ENCODE assay signal across 10 cellular contexts in genomic region chr2:239328306-239329191, GRCh38.
DNase-seq lines count a peak whose midpoint lies in the region; TF ChIP-seq lines count a peak whose summit lies in the region.
"Had no signal": no experiment of that assay in that cellular context is flagged by ENCODE, and none has a peak within 500 bp of the region (broad histone marks: within the 10 kb centered on the region; RNA-seq: fewer than 3 reads in every experiment).

No MANE protein-coding gene starts in this region.

- H3K4me3 ChIP-seq in BE2C (ENCODE audit: low read depth, low read length) = no peak overlapping the region
- no peak overlapping the region for H3K4me3 ChIP-seq in SK-N-MC
- H3K4me3 ChIP-seq: GM12878 had no signal

- no peak overlapping the region for H3K4me3 Mint-ChIP-seq in osteocyte (ENCODE audit: unreplicated experiment)

- H3K27me3 ChIP-seq in BE2C = no peaks in the 10 kb centered on the region

- no peak for TF ChIP-seq CTCF in BE2C (IDR thresholded peaks at IDR 0.05; ENCODE audit: low read depth, low read length)
- TF ChIP-seq CTCF in osteocyte (IDR thresholded peaks at IDR 0.05) = no peak

- H3K9me3 Mint-ChIP-seq in osteocyte (ENCODE audit: unreplicated experiment) = no peaks in the 10 kb centered on the region

- peaks cover 47% of the 10 kb centered on the region for H3K4me1 ChIP-seq in BE2C

- peaks cover 2% of the 10 kb centered on the region for H3K36me3 Mint-ChIP-seq in osteocyte (ENCODE audit: unreplicated experiment)

- no peaks in the 10 kb centered on the region for H3K27me3 Mint-ChIP-seq in osteocyte (ENCODE audit: unreplicated experiment)
- H3K27me3 Mint-ChIP-seq: activated naive CD4-positive, alpha-beta T cell treated with anti-CD3 and anti-CD28 coated beads, Interleukin-2, amount 50 U/mL, for 24 hours had no signal

- peak; percentile 58 for DNase-seq in BE2C
- DNase-seq in SK-N-MC (ENCODE audit: low read depth, low spot score) = no peak
- peak; percentile 79 for DNase-seq in fibroblast of the conjunctiva (ENCODE audit: low read depth)
- DNase-seq in osteocyte (ENCODE audit: extremely low spot score, unreplicated experiment) = peak; percentile 79
- DNase-seq in stimulated activated CD4-positive, alpha-beta T cell treated with anti-CD3 and anti-CD28 coated beads, Interleukin-4, amount 100 ng/mL, for 1 hour = no peak
- DNase-seq in NCI-H524 (lab: John Stamatoyannopoulos, UW) = no peak
- DNase-seq in DMS153 treated with DMSO at 0.1 percent for 48 hours (lab: John Stamatoyannopoulos, UW; ENCODE audit: unreplicated experiment) = no peak
- no peak for DNase-seq in hippocampal formation (lab: John Stamatoyannopoulos, UW)

- H3K27ac Mint-ChIP-seq in osteocyte (ENCODE audit: unreplicated experiment) = peak overlapping the region; percentile 74

- peaks cover 27% of the 10 kb centered on the region for H3K4me1 Mint-ChIP-seq in osteocyte (ENCODE audit: unreplicated experiment)

- H3K9ac ChIP-seq in SK-N-MC (ENCODE audit: insufficient read length) = peak overlapping the region; percentile 28

- peak overlapping the region; percentile 51; the same call in 1 of the 2 replicates for H3K27ac ChIP-seq in SK-N-MC

- H3K9me3 ChIP-seq in BE2C = no peaks in the 10 kb centered on the region
- H3K9me3 ChIP-seq in SK-N-MC (ENCODE audit: low read depth, low read length) = no peaks in the 10 kb centered on the region

- H3K36me3 ChIP-seq in BE2C = no peaks in the 10 kb centered on the region; the same call in 1 of the 2 replicates
- H3K36me3 ChIP-seq in SK-N-MC (ENCODE audit: insufficient read depth, low read length) = no peaks in the 10 kb centered on the region

Comparison
In these comparisons a context has a peak if more than half of its experiments do, and no peak if none do; other contexts are left out.
1. DNase-seq: peak in BE2C (single experiment), fibroblast of the conjunctiva (single experiment) and osteocyte (single experiment); none in SK-N-MC (single experiment), stimulated activated CD4-positive, alpha-beta T cell treated with anti-CD3 and anti-CD28 coated beads, Interleukin-4, amount 100 ng/mL, for 1 hour (single experiment), NCI-H524 (0 of 2), DMS153 treated with DMSO at 0.1 percent for 48 hours (single experiment) and hippocampal formation (0 of 2).